Comparison of ENCODE assay signal across 17 cellular contexts in genomic region chr9:27471789-27472585, GRCh38. TPM values are rescaled to one million over a fixed set of nuclear protein-coding genes. Genes with fewer than 3 reads are reported as not detected.
A peak's percentile ranks its signal among the peaks of the same experiment; 100 is the strongest.
DNase-seq lines count a peak whose midpoint lies in the region; ATAC-seq and TF ChIP-seq lines count a peak whose summit lies in the region.
"Had no signal": no experiment of that assay in that cellular context is flagged by ENCODE, and none has a peak within 500 bp of the region (broad histone marks: within the 10 kb centered on the region; RNA-seq: fewer than 3 reads in every experiment).

No MANE protein-coding gene starts in this region.

- peak overlapping the region; percentile 99 for H3K27ac Mint-ChIP-seq in nephron progenitor cell
- H3K27ac Mint-ChIP-seq: T-helper 1 cell treated with Interleukin-12 subunit alpha and Interleukin-12 subunit beta and Interleukin-4 antibody, amounts not matched to agents 30 μg/mL and 1 μg/mL, for 36 hours had no signal

- no peaks in the 10 kb centered on the region for H3K9me3 Mint-ChIP-seq in nephron progenitor cell
- H3K9me3 Mint-ChIP-seq: T-helper 1 cell treated with Interleukin-12 subunit alpha and Interleukin-12 subunit beta and Interleukin-4 antibody, amounts not matched to agents 30 μg/mL and 1 μg/mL, for 36 hours had no signal

- H3K4me1 Mint-ChIP-seq in nephron progenitor cell: peaks cover 78% of the 10 kb centered on the region

- H3K27me3 ChIP-seq in H7 (ENCODE audit: control insufficient read depth, insufficient read depth, low read length): no peaks in the 10 kb centered on the region
- H3K27me3 ChIP-seq: spleen had no signal

- H3K36me3 Mint-ChIP-seq in nephron progenitor cell (ENCODE audit: low read depth): peaks cover 21% of the 10 kb centered on the region

- H3K4me3 ChIP-seq in choroid plexus epithelial cell (ENCODE audit: low read depth, low read length): no peak overlapping the region
- no peak overlapping the region for H3K4me3 ChIP-seq in H7 (ENCODE audit: insufficient read depth, low read depth, low read length)
- H3K4me3 ChIP-seq: A549, spleen had no signal

- no peaks in the 10 kb centered on the region for H3K36me3 ChIP-seq in H7 (replicated peaks; ENCODE audit: control insufficient read depth, insufficient read depth, low read length)

- H3K4me3 Mint-ChIP-seq in nephron progenitor cell: no peak overlapping the region
- H3K4me3 Mint-ChIP-seq: T-helper 1 cell treated with Interleukin-12 subunit alpha and Interleukin-12 subunit beta and Interleukin-4 antibody, amounts not matched to agents 30 μg/mL and 1 μg/mL, for 36 hours had no signal

- in situ Hi-C loops in GM13977 (cut with MboI; ENCODE audit: low pct_unique_long_range_greater_than_20kb, low sequenced_read_pairs, unreplicated experiment): no loop called here

- no peak for ATAC-seq in left lobe of liver
- ATAC-seq: A549 had no signal

- DNase-seq in AG08395 (ENCODE audit: low spot score): peak; percentile 41
- peak; percentile 56 for DNase-seq in NCI-H2171 treated with DMSO at 0.1 percent for 48 hours (lab: John Stamatoyannopoulos, UW)
- peak; percentile 22 for DNase-seq in choroid plexus epithelial cell (ENCODE audit: low read depth)
- DNase-seq in nephron progenitor cell: no peak
- no peak for DNase-seq in NOMO-1 treated with dmso at 0.1 percent for 144 hours (lab: John Stamatoyannopoulos, UW; ENCODE audit: unreplicated experiment)
- DNase-seq in left lobe of liver (ENCODE audit: low spot score): no peak
- no peak for DNase-seq in GM13977 (ENCODE audit: low spot score)
- DNase-seq in H7: no peak
- DNase-seq: activated CD4-positive, alpha-beta T cell treated with anti-CD3 and anti-CD28 coated beads, Interleukin-2, amount 50 U/mL, for 1 hour; Calu3; hippocampal formation; spleen had no signal

- TF ChIP-seq CTCF in choroid plexus epithelial cell (conservative IDR thresholded peaks at IDR 0.05; ENCODE audit: low read depth, low read length) (no peak), nephron progenitor cell (IDR thresholded peaks at IDR 0.05) (no peak), GM13977 (IDR thresholded peaks at IDR 0.05; ENCODE audit: extremely low read depth, insufficient read depth, missing control alignments) (no peak)

- no peaks in the 10 kb centered on the region for H3K27me3 Mint-ChIP-seq in nephron progenitor cell (ENCODE audit: low read depth, poor library complexity)

RNA-seq across cellular contexts. Expression of gene IFNK, which starts 52.1 kb away (rescaled TPM):
- not detected for total RNA-seq in left lobe of liver
- not detected in 2 replicates for total RNA-seq in H7 (2014; rRNA removed; shearing (Covaris generic))
- total RNA-seq: bronchial epithelial cell, Calu3, M059J, spleen, temporal lobe had no signal

RNA-seq across cellular contexts. Expression of gene MOB3B, which starts 57.6 kb away (rescaled TPM):
- 0.91 TPM for total RNA-seq in left lobe of liver
- 6.9 and 7.9 TPM in 2 replicates for total RNA-seq in H7 (2014; rRNA removed; shearing (Covaris generic))

Comparison
In these comparisons a context has a peak if more than half of its experiments do, and no peak if none do; other contexts are left out.
1. DNase-seq: peak in AG08395 (single experiment), NCI-H2171 treated with DMSO at 0.1 percent for 48 hours (single experiment) and choroid plexus epithelial cell (single experiment); none in nephron progenitor cell (single experiment), NOMO-1 treated with dmso at 0.1 percent for 144 hours (single experiment), left lobe of liver (single experiment), GM13977 (single experiment) and H7 (single experiment).